8 cellular contexts compared by ENCODE assay signal in the genomic region with DNA sequence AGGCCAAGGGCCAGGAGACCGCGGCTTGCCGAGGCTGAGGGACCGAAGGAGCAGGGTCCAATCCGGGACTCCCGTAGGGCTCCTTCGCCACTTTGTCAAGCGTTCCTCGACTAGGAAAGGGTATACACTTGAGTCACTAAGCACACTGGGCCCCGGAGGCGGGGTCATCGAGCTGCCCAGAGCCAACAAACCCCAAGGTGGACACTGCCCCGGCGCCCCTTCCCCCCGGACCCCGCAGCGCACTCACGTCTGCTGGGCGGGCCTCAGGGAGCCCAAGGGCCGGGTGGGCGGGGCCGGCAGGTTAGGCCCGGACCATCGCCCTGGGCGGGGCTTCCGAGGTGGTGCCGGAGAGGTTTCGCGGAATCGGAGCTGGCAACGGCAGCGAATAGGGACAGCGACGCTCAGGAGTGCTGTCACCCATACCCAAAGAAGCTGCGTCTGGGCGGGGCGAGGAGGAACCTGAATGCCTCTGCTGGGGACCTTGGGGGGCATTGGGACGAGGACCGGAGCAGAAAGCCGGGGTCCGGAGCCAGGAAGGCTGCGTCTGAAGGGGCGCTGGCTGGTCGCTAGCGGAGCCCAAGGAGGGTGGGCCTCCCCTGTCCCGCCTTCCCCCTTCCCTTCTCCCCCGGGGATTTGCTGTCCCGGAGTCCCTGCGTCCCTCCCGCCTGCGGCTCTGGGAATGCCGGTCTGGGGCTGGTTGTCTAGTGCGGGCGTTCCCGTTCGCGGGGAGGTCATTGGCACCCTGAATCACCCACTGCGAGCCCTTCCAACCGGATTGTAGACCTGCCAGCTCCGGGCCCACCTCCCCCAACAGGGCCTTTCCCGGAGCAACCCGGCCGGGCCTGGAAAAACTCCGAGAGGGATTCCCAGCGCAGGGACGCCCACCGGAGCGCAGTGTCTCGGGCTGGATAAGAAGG.
DNase-seq lines count a peak whose midpoint lies in the region; ATAC-seq and TF ChIP-seq lines count a peak whose summit lies in the region.

No MANE protein-coding gene starts in this region.

- H3K27me3 ChIP-seq in gastroesophageal sphincter, result peaks cover 78% of the 10 kb centered on the region
- H3K27me3 ChIP-seq in prostate gland (replicated peaks; ENCODE audit: insufficient read depth), result no peaks in the 10 kb centered on the region
- peaks cover 11 to 23% of the 10 kb centered on the region in 2 donors for H3K27me3 ChIP-seq in uterus
- no peaks in the 10 kb centered on the region for H3K27me3 ChIP-seq in WERI-Rb-1 (ENCODE audit: insufficient read depth, low read depth, severe bottlenecking)

- peaks cover 8% of the 10 kb centered on the region for H3K36me3 Mint-ChIP-seq in activated T-helper 1 cell treated with anti-CD3 and anti-CD28 coated beads, Interleukin-12 subunit alpha, Interleukin-12 subunit beta, Interleukin-2, Interleukin-4 antibody, amounts not matched to agents 30 ng/mL and 10 ng/mL and 1 ng/mL, durations not matched to agents 14 hours and 24 hours and 36 hours (ENCODE audit: low read depth)

- peak overlapping the region; percentile 48 for H3K27ac Mint-ChIP-seq in activated T-helper 1 cell treated with anti-CD3 and anti-CD28 coated beads, Interleukin-12 subunit alpha, Interleukin-12 subunit beta, Interleukin-2, Interleukin-4 antibody, amounts not matched to agents 30 ng/mL and 10 ng/mL and 1 ng/mL, durations not matched to agents 14 hours and 24 hours and 36 hours

- intact Hi-C loops in activated T-helper 1 cell treated with anti-CD3 and anti-CD28 coated beads, Interleukin-12 subunit alpha, Interleukin-12 subunit beta, Interleukin-2, Interleukin-4 antibody, amounts not matched to agents 30 ng/mL and 10 ng/mL and 1 ng/mL, durations not matched to agents 14 hours and 24 hours and 36 hours (cut with micrococcal nuclease), result loop anchor here (10.0 kb wide), 1 partner anchor 756 kb away; the partner anchor contains the start of gene ICAM2
- intact Hi-C loops in prostate gland (cut with DNase I) (no loop called here), uterus (cut with DNase I; ENCODE audit: low total_unique reads) (no loop called here)

- H3K4me1 ChIP-seq in gastroesophageal sphincter, result peaks cover 3 to 68% (median 54%) of the 10 kb centered on the region in 3 donors
- H3K4me1 ChIP-seq in prostate gland (replicated peaks), result peaks cover 14% of the 10 kb centered on the region
- peaks cover 0 to 42% of the 10 kb centered on the region in 2 donors for H3K4me1 ChIP-seq in uterus

- H3K27ac ChIP-seq in gastroesophageal sphincter (peak overlapping the region in 3 of 4 donors; percentile 55 to 78 (median 58)), prostate gland (peak overlapping the region; percentile 45 to 50), uterus (peak overlapping the region; percentile 34 to 57), WERI-Rb-1 (no peak overlapping the region)

- no peak for TF ChIP-seq CTCF in gastroesophageal sphincter (IDR thresholded peaks at IDR 0.05)
- no peak for TF ChIP-seq CTCF in prostate gland (IDR thresholded peaks at IDR 0.05)
- TF ChIP-seq CTCF in uterus (IDR thresholded peaks at IDR 0.05), result no peak
- TF ChIP-seq CTCF in WERI-Rb-1 (IDR thresholded peaks at IDR 0.05; ENCODE audit: low read depth, low read length), result no peak

- DNase-seq in ELF-1 (ENCODE audit: low read depth, low spot score) (peak; percentile 87), NCI-H2196 treated with DMSO at 0.1 percent for 48 hours (lab: John Stamatoyannopoulos, UW; ENCODE audit: unreplicated experiment) (peak; percentile 52), prostate gland (ENCODE audit: low spot score) (peak; percentile 74), uterus (peak in 1 of 2 donors; percentile 24), WERI-Rb-1 (no peak)
- peak; percentile 82 for DNase-seq in activated T-helper 1 cell treated with anti-CD3 and anti-CD28 coated beads, Interleukin-12 subunit alpha, Interleukin-12 subunit beta, Interleukin-2, Interleukin-4 antibody, amounts not matched to agents 30 ng/mL and 10 ng/mL and 1 ng/mL, durations not matched to agents 14 hours and 24 hours and 36 hours (ENCODE audit: low spot score)

- H3K4me3 Mint-ChIP-seq in activated T-helper 1 cell treated with anti-CD3 and anti-CD28 coated beads, Interleukin-12 subunit alpha, Interleukin-12 subunit beta, Interleukin-2, Interleukin-4 antibody, amounts not matched to agents 30 ng/mL and 10 ng/mL and 1 ng/mL, durations not matched to agents 14 hours and 24 hours and 36 hours, result peak overlapping the region; percentile 78

- TF ChIP-seq EP300 in gastroesophageal sphincter (IDR thresholded peaks at IDR 0.05), result no peak

- H3K9me3 Mint-ChIP-seq in activated T-helper 1 cell treated with anti-CD3 and anti-CD28 coated beads, Interleukin-12 subunit alpha, Interleukin-12 subunit beta, Interleukin-2, Interleukin-4 antibody, amounts not matched to agents 30 ng/mL and 10 ng/mL and 1 ng/mL, durations not matched to agents 14 hours and 24 hours and 36 hours, result no peaks in the 10 kb centered on the region

- H3K4me3 ChIP-seq in gastroesophageal sphincter, result peak overlapping the region; percentile 26 to 53
- H3K4me3 ChIP-seq in prostate gland, result peak overlapping the region; percentile 30 to 37
- peak overlapping the region; percentile 23 to 24 for H3K4me3 ChIP-seq in uterus
- H3K4me3 ChIP-seq in WERI-Rb-1 (ENCODE audit: low read depth, low read length), result no peak overlapping the region

- ATAC-seq in gastroesophageal sphincter (no peak), GM21529 (IDR thresholded peaks at IDR 0.05; ENCODE audit: unreplicated experiment) (no peak)

- H3K27me3 Mint-ChIP-seq in activated T-helper 1 cell treated with anti-CD3 and anti-CD28 coated beads, Interleukin-12 subunit alpha, Interleukin-12 subunit beta, Interleukin-2, Interleukin-4 antibody, amounts not matched to agents 30 ng/mL and 10 ng/mL and 1 ng/mL, durations not matched to agents 14 hours and 24 hours and 36 hours (ENCODE audit: insufficient read depth), result peaks cover 6% of the 10 kb centered on the region

- TF ChIP-seq POLR2A in gastroesophageal sphincter (IDR thresholded peaks at IDR 0.05) (no peak), prostate gland (IDR thresholded peaks at IDR 0.05) (peak; percentile 56), uterus (IDR thresholded peaks at IDR 0.05) (no peak)

- H3K9me3 ChIP-seq in gastroesophageal sphincter, result no peaks in the 10 kb centered on the region
- H3K9me3 ChIP-seq in prostate gland, result no peaks in the 10 kb centered on the region
- H3K9me3 ChIP-seq in uterus, result no peaks in the 10 kb centered on the region
- no peaks in the 10 kb centered on the region for H3K9me3 ChIP-seq in WERI-Rb-1 (ENCODE audit: severe bottlenecking)

- 0% methylated on average over 3 of the region's 69 CpGs; no CpG with 5 or more reads in 1 of the 2 donors for WGBS in gastroesophageal sphincter (ENCODE audit: low coverage in 1 of 2), 2 donors
- WGBS in prostate gland, result 2% methylated on average over 64 of the region's 69 CpGs

- H3K4me1 Mint-ChIP-seq in activated T-helper 1 cell treated with anti-CD3 and anti-CD28 coated beads, Interleukin-12 subunit alpha, Interleukin-12 subunit beta, Interleukin-2, Interleukin-4 antibody, amounts not matched to agents 30 ng/mL and 10 ng/mL and 1 ng/mL, durations not matched to agents 14 hours and 24 hours and 36 hours (ENCODE audit: low read depth), result peaks cover 29% of the 10 kb centered on the region

- H3K36me3 ChIP-seq in gastroesophageal sphincter (peaks cover 0 to 31% of the 10 kb centered on the region in 2 donors), prostate gland (no peaks in the 10 kb centered on the region), uterus (no peaks in the 10 kb centered on the region), WERI-Rb-1 (peaks cover 6% of the 10 kb centered on the region)
